Comparison of ENCODE assay signal across 11 cellular contexts in the genomic region with DNA sequence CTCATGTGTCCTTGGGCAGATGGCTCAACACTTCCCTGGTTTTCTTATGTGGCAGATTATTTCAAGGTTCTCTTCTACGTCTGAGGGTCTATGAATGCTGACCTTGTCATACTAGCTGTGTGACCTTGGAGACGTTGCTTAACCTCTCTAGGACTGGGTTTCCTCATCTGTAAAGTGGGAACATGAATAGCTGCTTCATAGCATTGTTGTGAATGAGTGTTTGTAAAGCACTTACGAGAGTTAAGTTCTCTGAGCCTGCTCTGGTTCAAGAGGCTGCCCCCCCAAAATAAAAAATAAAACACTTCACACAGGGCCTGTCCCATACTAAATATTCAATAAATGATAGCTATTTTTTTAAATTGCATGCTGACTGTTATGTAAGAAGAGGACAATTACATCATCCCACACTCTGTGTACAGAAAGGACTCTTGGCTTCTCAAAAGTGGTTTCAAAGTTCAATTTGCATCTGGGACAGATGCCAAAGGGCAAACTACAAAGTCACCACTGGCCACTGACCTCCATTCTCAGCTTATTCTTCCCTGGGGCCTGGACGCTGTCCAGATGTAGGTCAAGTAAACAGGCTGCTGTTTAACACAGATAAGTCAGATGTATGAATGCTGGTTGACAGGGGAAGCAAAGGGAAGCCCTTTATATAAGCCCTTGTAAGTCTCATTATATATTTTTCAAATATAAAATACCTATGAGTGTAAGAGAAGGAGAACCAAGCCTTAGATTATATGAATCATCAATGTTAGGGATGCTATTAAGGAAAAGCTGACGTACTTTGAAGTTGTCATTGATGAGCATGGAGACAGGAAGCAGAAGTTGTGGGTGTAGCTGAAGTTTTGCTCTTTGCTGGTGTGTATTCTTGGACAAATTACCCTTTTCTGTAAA. TPM values are rescaled to one million over a fixed set of nuclear protein-coding genes. Genes with fewer than 3 reads are reported as not detected.
DNase-seq lines count a peak whose midpoint lies in the region; ATAC-seq, FAIRE-seq and TF ChIP-seq lines count a peak whose summit lies in the region.
"Had no signal": no experiment of that assay in that cellular context is flagged by ENCODE, and none has a peak within 500 bp of the region (broad histone marks: within the 10 kb centered on the region; RNA-seq: fewer than 3 reads in every experiment).

No MANE protein-coding gene starts in this region.

- no peaks in the 10 kb centered on the region for H3K4me1 Mint-ChIP-seq in astrocyte (ENCODE audit: low read depth, unreplicated experiment)
- no peaks in the 10 kb centered on the region for H3K4me1 Mint-ChIP-seq in glutamatergic neuron (ENCODE audit: low read depth, unreplicated experiment)
- H3K4me1 Mint-ChIP-seq: naive B cell had no signal

- no peaks in the 10 kb centered on the region for H3K9me2 ChIP-seq in hepatocyte (replicated peaks; ENCODE audit: insufficient read depth)

- no peak for FAIRE-seq in astrocyte (lab: Jason Lieb, UNC)

- intact Hi-C loops in stomach (cut with DNase I; ENCODE audit: low total_unique reads): no loop called here

- ATAC-seq in HG03139 (IDR thresholded peaks at IDR 0.05; ENCODE audit: unreplicated experiment): no peak
- ATAC-seq in HG03439 (IDR thresholded peaks at IDR 0.05; ENCODE audit: unreplicated experiment): no peak

- no peak for TF ChIP-seq EP300 in stomach (IDR thresholded peaks at IDR 0.05)

- H2AFZ ChIP-seq in astrocyte (ENCODE audit: low read depth, low read length) (no peak overlapping the region), hepatocyte (no peak overlapping the region)

- H3K27ac ChIP-seq in astrocyte (ENCODE audit: low read depth, low read length) (no peak overlapping the region), hepatocyte (peak overlapping the region; percentile 16), stomach (peak overlapping the region in 4 of 5 donors; percentile 47 to 81 (median 72)), SJCRH30 (no peak overlapping the region)

- H3K36me3 ChIP-seq in astrocyte (ENCODE audit: insufficient read depth, low read length): no peaks in the 10 kb centered on the region
- H3K36me3 ChIP-seq in hepatocyte (replicated peaks; ENCODE audit: insufficient read depth, low read depth): no peaks in the 10 kb centered on the region
- H3K36me3 ChIP-seq in stomach: no peaks in the 10 kb centered on the region
- H3K36me3 ChIP-seq in SJCRH30: no peaks in the 10 kb centered on the region; the same call in 1 of the 2 replicates

- no peaks in the 10 kb centered on the region for H3K36me3 Mint-ChIP-seq in astrocyte (ENCODE audit: low read depth, unreplicated experiment)
- no peaks in the 10 kb centered on the region for H3K36me3 Mint-ChIP-seq in glutamatergic neuron (ENCODE audit: unreplicated experiment)

- no peak overlapping the region for H3K9ac ChIP-seq in astrocyte (ENCODE audit: low read length)

- H3K9me3 ChIP-seq in astrocyte (ENCODE audit: insufficient read depth, low read depth, low read length) (no peaks in the 10 kb centered on the region), hepatocyte (ENCODE audit: low read depth) (no peaks in the 10 kb centered on the region), stomach (no peaks in the 10 kb centered on the region), SJCRH30 (replicated peaks) (no peaks in the 10 kb centered on the region)

- H3K9me3 Mint-ChIP-seq in astrocyte (ENCODE audit: unreplicated experiment) (no peaks in the 10 kb centered on the region), glutamatergic neuron (ENCODE audit: unreplicated experiment) (no peaks in the 10 kb centered on the region)

- H3K4me3 Mint-ChIP-seq in astrocyte (ENCODE audit: unreplicated experiment): no peak overlapping the region
- no peak overlapping the region for H3K4me3 Mint-ChIP-seq in glutamatergic neuron (ENCODE audit: unreplicated experiment)
- H3K4me3 Mint-ChIP-seq: naive B cell had no signal

- H3K27me3 Mint-ChIP-seq in astrocyte (ENCODE audit: low read depth, unreplicated experiment) (peaks cover 19% of the 10 kb centered on the region), glutamatergic neuron (ENCODE audit: unreplicated experiment) (no peaks in the 10 kb centered on the region)

- H3K4me2 ChIP-seq in astrocyte (ENCODE audit: low read length): no peak overlapping the region
- H3K4me2 ChIP-seq in hepatocyte: no peak overlapping the region

- TF ChIP-seq CTCF in astrocyte (IDR thresholded peaks at IDR 0.05; ENCODE audit: insufficient read depth, low read depth, low read length) (no peak), hepatocyte (IDR thresholded peaks at IDR 0.05; ENCODE audit: poor library complexity) (no peak), stomach (IDR thresholded peaks at IDR 0.05) (peak in 1 of 7 experiments; percentile 3), glutamatergic neuron (IDR thresholded peaks at IDR 0.05; ENCODE audit: partially characterized antibody, unreplicated experiment) (no peak)

- no peak for TF ChIP-seq POLR2A in stomach (IDR thresholded peaks at IDR 0.05)

- H3K27ac Mint-ChIP-seq in astrocyte (ENCODE audit: unreplicated experiment) (no peak overlapping the region), glutamatergic neuron (ENCODE audit: unreplicated experiment) (no peak overlapping the region)

- WGBS in hepatocyte (ENCODE audit: low lambda C conversion rate, missing lambda C conversion rate): 47% methylated on average over 5 of the region's 5 CpGs
- 11 to 18% (median 15%) methylated on average over 5 of the region's 5 CpGs for WGBS in stomach, 5 donors

- H3K4me1 ChIP-seq in astrocyte (ENCODE audit: insufficient read depth, low read length) (peaks cover 5% of the 10 kb centered on the region), hepatocyte (ENCODE audit: insufficient read depth) (peaks cover 9% of the 10 kb centered on the region), stomach (peaks cover 6 to 29% (median 18%) of the 10 kb centered on the region in 4 donors), SJCRH30 (no peaks in the 10 kb centered on the region)

- no peaks in the 10 kb centered on the region for H4K20me1 ChIP-seq in astrocyte (ENCODE audit: insufficient read depth, low read length)
- H4K20me1 ChIP-seq in hepatocyte (ENCODE audit: insufficient read depth, poor library complexity, severe bottlenecking): no peaks in the 10 kb centered on the region

- H3K4me3 ChIP-seq in astrocyte (ENCODE audit: insufficient read depth, low read depth, low read length): no peak overlapping the region
- H3K4me3 ChIP-seq in hepatocyte: no peak overlapping the region
- H3K4me3 ChIP-seq in stomach: no peak overlapping the region
- no peak overlapping the region for H3K4me3 ChIP-seq in SJCRH30

- H3K79me2 ChIP-seq in astrocyte (ENCODE audit: insufficient read depth, low read length): no peaks in the 10 kb centered on the region
- H3K79me2 ChIP-seq in hepatocyte: no peaks in the 10 kb centered on the region

- DNase-seq in LHCN-M2 (ENCODE audit: low read depth): peak; percentile 87
- DNase-seq in astrocyte (ENCODE audit: low read depth): peak; percentile 45
- peak; percentile 72 for DNase-seq in hepatocyte (ENCODE audit: low spot score)
- DNase-seq in stomach: peak; percentile 94
- no peak for DNase-seq in SJCRH30
- no peak for DNase-seq in glutamatergic neuron
- DNase-seq: naive B cell; stimulated activated naive CD4-positive, alpha-beta T cell treated with Interleukin-2 at 50 U/mL for 16 hours; T-helper 2 cell had no signal

- H3K27me3 ChIP-seq in astrocyte (ENCODE audit: insufficient read depth, low read length) (peaks cover 30% of the 10 kb centered on the region), hepatocyte (peaks cover 4% of the 10 kb centered on the region), stomach (peaks cover 0 to 9% (median 0%) of the 10 kb centered on the region in 3 donors), SJCRH30 (no peaks in the 10 kb centered on the region)

RNA-seq across cellular contexts. Expression of a gene that starts 15.4 kb away (rescaled TPM):
- total RNA-seq in LHCN-M2 (2014; rRNA removed): 52.4 and 69.1 TPM in 2 replicates
- 36.6 TPM for polyA plus RNA-seq in LHCN-M2 (2012)
- 102 and 110 TPM in 2 replicates for total RNA-seq in astrocyte
- total RNA-seq in hepatocyte: 60.7 and 66.3 TPM in 2 replicates
- 46.1 and 51.1 TPM in 2 replicates for polyA plus RNA-seq in hepatocyte
- 100 to 1,000 TPM in 1 of 5 donors, 10 to 100 TPM in 4; 12.8 to 102 (median 63.8) TPM for total RNA-seq in stomach
- polyA plus RNA-seq in stomach: 10 to 100 TPM; 17.6 to 31.9 (median 26.3) TPM
- 20.5 and 23.0 TPM in 2 replicates for total RNA-seq in SJCRH30 (2014; rRNA removed; shearing (Covaris generic))
- total RNA-seq in glutamatergic neuron (ENCODE audit: unreplicated experiment): 51.7 TPM

RNA-seq across cellular contexts. Expression of a gene that starts 22.7 kb away (rescaled TPM):
- total RNA-seq in LHCN-M2 (2014; rRNA removed) (not detected in 2 replicates), astrocyte (not detected in 2 replicates), hepatocyte (not detected in 2 replicates), stomach (not detected), glutamatergic neuron (ENCODE audit: unreplicated experiment) (not detected)
- polyA plus RNA-seq in LHCN-M2 (2012): 0.02 TPM
- polyA plus RNA-seq in hepatocyte (not detected in 2 replicates), stomach (1 to 10 TPM in 1 of 3 donors, not detected in 2; 1.5 TPM)
- total RNA-seq in SJCRH30 (2014; rRNA removed; shearing (Covaris generic)): not detected in 2 replicates

RNA-seq across cellular contexts. Expression of a gene that starts 37.3 kb away (rescaled TPM):
- total RNA-seq in LHCN-M2 (2014; rRNA removed): 2,622 and 3,054 TPM in 2 replicates
- polyA plus RNA-seq in LHCN-M2 (2012): 2,550 TPM
- total RNA-seq in astrocyte: 1,192 and 1,342 TPM in 2 replicates
- 3,628 and 3,816 TPM in 2 replicates for total RNA-seq in hepatocyte
- polyA plus RNA-seq in hepatocyte: 403 and 411 TPM in 2 replicates
- 1,000 to 10,000 TPM in 4 of 5 donors, 100 to 1,000 TPM in 1; 506 to 3,830 (median 2,422) TPM for total RNA-seq in stomach
- 1,000 to 10,000 TPM; 4,166 to 5,414 (median 4,286) TPM for polyA plus RNA-seq in stomach
- 3,054 and 3,660 TPM in 2 replicates for total RNA-seq in SJCRH30 (2014; rRNA removed; shearing (Covaris generic))
- total RNA-seq in glutamatergic neuron (ENCODE audit: unreplicated experiment): 941 TPM

Comparison
In these comparisons a context has a peak if more than half of its experiments do, and no peak if none do; other contexts are left out.
1. DNase-seq: peak in LHCN-M2 (single experiment), astrocyte (single experiment), hepatocyte (single experiment) and stomach (single experiment); none in SJCRH30 (0 of 2) and glutamatergic neuron (single experiment).
2. H3K27ac ChIP-seq: peak in hepatocyte (single experiment) and stomach (4 of 5); none in astrocyte (single experiment) and SJCRH30 (single experiment).